8 cellular contexts compared by ENCODE assay signal in genomic region chr1:161045749-161046573, GRCh38.
DNase-seq lines count a peak whose midpoint lies in the region; ATAC-seq and FAIRE-seq lines count a peak whose summit lies in the region.

A gene with protein sequence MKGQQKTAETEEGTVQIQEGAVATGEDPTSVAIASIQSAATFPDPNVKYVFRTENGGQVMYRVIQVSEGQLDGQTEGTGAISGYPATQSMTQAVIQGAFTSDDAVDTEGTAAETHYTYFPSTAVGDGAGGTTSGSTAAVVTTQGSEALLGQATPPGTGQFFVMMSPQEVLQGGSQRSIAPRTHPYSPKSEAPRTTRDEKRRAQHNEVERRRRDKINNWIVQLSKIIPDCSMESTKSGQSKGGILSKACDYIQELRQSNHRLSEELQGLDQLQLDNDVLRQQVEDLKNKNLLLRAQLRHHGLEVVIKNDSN (minus strand): TSS chr1:161045977. CDS start chr1:161043275, 2,702 bp downstream.

- DNase-seq in AG08395 (ENCODE audit: low spot score) (peak; percentile 98), NCI-H345 treated with DMSO at 0.1 percent for 48 hours (lab: John Stamatoyannopoulos, UW; ENCODE audit: unreplicated experiment) (peak; percentile 94)
- DNase-seq in activated CD4-positive, CD25-positive, alpha-beta regulatory T cell (lab: John Stamatoyannopoulos, UW): peak; percentile 75 to 86 (median 82)
- peak; percentile 95 for DNase-seq in central memory CD4-positive, alpha-beta T cell
- DNase-seq in stimulated activated CD4-positive, alpha-beta T cell treated with anti-CD3 and anti-CD28 coated beads, Interleukin-12 subunit alpha, Interleukin-12 subunit beta, amount 100 ng/mL, for 4 hours: peak; percentile 85

- ATAC-seq in GM19023 (IDR thresholded peaks at IDR 0.05; ENCODE audit: unreplicated experiment): peak; percentile 62
- ATAC-seq in HG03280 (IDR thresholded peaks at IDR 0.05; ENCODE audit: unreplicated experiment): peak; percentile 57

- peak; percentile 38 for FAIRE-seq in islet of Langerhans (lab: Jason Lieb, UNC)

Comparison
In these comparisons a context has a peak if more than half of its experiments do, and no peak if none do; other contexts are left out.
1. Peak in every context shown above with its lines: DNase-seq and ATAC-seq.